ENCODE assay signal across 1 cellular context in the genomic region with DNA sequence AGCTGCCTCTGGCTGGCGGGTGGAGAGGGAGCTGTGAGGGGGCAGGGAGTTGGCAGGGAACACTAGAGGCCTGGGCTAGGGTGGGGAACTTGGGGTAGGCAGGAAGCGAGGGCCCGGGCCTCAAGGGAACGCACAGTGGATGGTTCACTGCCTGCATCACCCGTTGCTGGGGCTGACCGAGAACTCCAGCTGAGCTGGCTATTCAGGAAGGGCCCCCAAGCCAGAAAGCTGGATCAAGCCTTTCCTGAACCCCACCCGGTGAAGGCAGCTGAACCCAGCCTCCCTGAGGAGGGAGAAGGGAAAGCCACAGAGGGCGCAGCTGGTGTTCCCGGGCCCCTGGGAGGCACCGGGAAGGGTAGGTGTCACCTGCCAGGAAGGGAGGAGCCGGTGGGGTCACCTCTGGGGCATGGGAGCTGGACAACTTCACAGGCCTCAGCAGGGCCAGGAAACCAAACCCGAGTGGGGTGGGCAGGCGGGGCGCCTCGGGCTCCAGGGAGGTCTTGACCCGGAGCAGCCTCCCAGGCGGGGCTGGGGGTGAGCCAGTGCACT.
A peak's percentile ranks its signal among the peaks of the same experiment; 100 is the strongest.
TF ChIP-seq lines count a peak whose summit lies in the region.

No MANE protein-coding gene starts in this region.

TF ChIP-seq in GM12878, 131 proteins besides CTCF, POLR2A, EP300 and RAD21:
- TF ChIP-seq CREB1 (IDR thresholded peaks at IDR 0.05; ENCODE audit: low read depth), result peak; percentile 73
- TF ChIP-seq NFXL1 (IDR thresholded peaks at IDR 0.05; ENCODE audit: borderline replicate concordance), result no peak
- no peak for TF ChIP-seq KDM1A (IDR thresholded peaks at IDR 0.05; ENCODE audit: borderline replicate concordance)
- peak; percentile 44 for TF ChIP-seq CREM (IDR thresholded peaks at IDR 0.05; ENCODE audit: low read depth)
- no peak for TF ChIP-seq RUNX3 (IDR thresholded peaks at IDR 0.05; ENCODE audit: low read length)
- TF ChIP-seq IKZF1 (conservative IDR thresholded peaks at IDR 0.05), result 0 out of 2 replicates have a peak, but pooled peaks have one; percentile 24
- TF ChIP-seq GATAD2B (conservative IDR thresholded peaks at IDR 0.05; ENCODE audit: low read depth), result 0 out of 2 replicates have a peak, but pooled peaks have one; percentile 13
- peak; percentile 95 for TF ChIP-seq RFX5 (IDR thresholded peaks at IDR 0.05; ENCODE audit: low read depth, low read length)
- TF ChIP-seq YY1 (IDR thresholded peaks at IDR 0.05; ENCODE audit: low read depth, low read length), result no peak
- TF ChIP-seq NR2F1 (conservative IDR thresholded peaks at IDR 0.05), result 0 out of 2 replicates have a peak, but pooled peaks have one; percentile 47
